Comparison of ENCODE assay signal across 8 cellular contexts in genomic region chr12:62785941-62786559, GRCh38.
DNase-seq lines count a peak whose midpoint lies in the region; ATAC-seq and TF ChIP-seq lines count a peak whose summit lies in the region.

No MANE protein-coding gene starts in this region.

- H3K36me3 ChIP-seq in CD4-positive, CD25-positive, alpha-beta regulatory T cell (ENCODE audit: control insufficient read depth, insufficient read depth, low read length), result no peaks in the 10 kb centered on the region
- H3K36me3 ChIP-seq in MG63 (no peaks in the 10 kb centered on the region), right lobe of liver (no peaks in the 10 kb centered on the region)

- H3K9me3 Mint-ChIP-seq in CD4-positive, CD25-positive, alpha-beta regulatory T cell, result no peaks in the 10 kb centered on the region
- H3K9me3 Mint-ChIP-seq in brain, result no peaks in the 10 kb centered on the region

- peaks cover 9% of the 10 kb centered on the region for H3K27me3 Mint-ChIP-seq in CD4-positive, CD25-positive, alpha-beta regulatory T cell
- H3K27me3 Mint-ChIP-seq in brain, result no peaks in the 10 kb centered on the region

- H3K9me3 ChIP-seq in CD4-positive, CD25-positive, alpha-beta regulatory T cell (ENCODE audit: control insufficient read depth in 2 of 2, low read length in 2 of 2), result no peaks in the 10 kb centered on the region
- H3K9me3 ChIP-seq in MG63 (no peaks in the 10 kb centered on the region), right lobe of liver (no peaks in the 10 kb centered on the region)

- H3K27ac Mint-ChIP-seq in CD4-positive, CD25-positive, alpha-beta regulatory T cell, result peak overlapping the region in 2 of 3 donors; percentile 65 to 70
- H3K27ac Mint-ChIP-seq in brain, result peak overlapping the region in 4 of 5 experiments; percentile 51 to 91 (median 71)

- peak in 1 of 2 donors; percentile 51 for ATAC-seq in CD4-positive, CD25-positive, alpha-beta regulatory T cell (ENCODE audit: low read depth in 2 of 2)
- peak; percentile 36 to 80 (median 66) for ATAC-seq in right lobe of liver
- no peak for ATAC-seq in HG03025 (IDR thresholded peaks at IDR 0.05; ENCODE audit: low FRiP score, unreplicated experiment)
- no peak for ATAC-seq in HG02840 (IDR thresholded peaks at IDR 0.05; ENCODE audit: low FRiP score, unreplicated experiment)

- H3K4me1 Mint-ChIP-seq in CD4-positive, CD25-positive, alpha-beta regulatory T cell, result peaks cover 0 to 5% (median 2%) of the 10 kb centered on the region in 4 donors
- peaks cover 59% of the 10 kb centered on the region for H3K4me1 Mint-ChIP-seq in brain

- H3K4me1 ChIP-seq in CD4-positive, CD25-positive, alpha-beta regulatory T cell (ENCODE audit: control insufficient read depth, insufficient read depth, low read length, poor library complexity, severe bottlenecking), result no peaks in the 10 kb centered on the region
- H3K4me1 ChIP-seq in right lobe of liver, result peaks cover 0 to 8% (median 0%) of the 10 kb centered on the region in 4 donors

- intact Hi-C loops in right lobe of liver (cut with DNase I), result no loop called here

- no peak overlapping the region for H3K4me3 ChIP-seq in CD4-positive, CD25-positive, alpha-beta regulatory T cell (ENCODE audit: low read depth, low read length)
- H3K4me3 ChIP-seq in MG63, result no peak overlapping the region
- H3K4me3 ChIP-seq in right lobe of liver, result no peak overlapping the region

- no peaks in the 10 kb centered on the region for H3K27me3 ChIP-seq in CD4-positive, CD25-positive, alpha-beta regulatory T cell (ENCODE audit: control insufficient read depth, insufficient read depth, low read length)
- H3K27me3 ChIP-seq in MG63 (no peaks in the 10 kb centered on the region), right lobe of liver (no peaks in the 10 kb centered on the region)

- peak in 1 of 3 donors; percentile 45 for DNase-seq in CD4-positive, CD25-positive, alpha-beta regulatory T cell
- peak; percentile 96 for DNase-seq in MG63
- peak in 1 of 3 donors; percentile 42 for DNase-seq in right lobe of liver
- no peak for DNase-seq in NCI-H446 (lab: John Stamatoyannopoulos, UW)
- no peak for DNase-seq in activated naive CD4-positive, alpha-beta T cell treated with Interleukin-2 at 50 U/mL for 16 hours

- no peak for TF ChIP-seq POLR2A in right lobe of liver (IDR thresholded peaks at IDR 0.05)

- TF ChIP-seq CTCF in brain (conservative IDR thresholded peaks at IDR 0.05) (no peak), right lobe of liver (IDR thresholded peaks at IDR 0.05) (no peak)

- no peak overlapping the region for H3K4me3 Mint-ChIP-seq in CD4-positive, CD25-positive, alpha-beta regulatory T cell
- peak overlapping the region in 1 of 5 experiments; percentile 38 for H3K4me3 Mint-ChIP-seq in brain

- H3K27ac ChIP-seq in CD4-positive, CD25-positive, alpha-beta regulatory T cell (ENCODE audit: insufficient read depth, low read length, poor library complexity, severe bottlenecking), result no peak overlapping the region
- H3K27ac ChIP-seq in right lobe of liver, result peak overlapping the region; percentile 19 to 63 (median 37)

- WGBS in right lobe of liver (ENCODE audit: insufficient coverage, low coverage, low lambda C conversion rate, missing lambda C conversion rate), result 55% methylated on average over 2 of the region's 8 CpGs

- H3K36me3 Mint-ChIP-seq in CD4-positive, CD25-positive, alpha-beta regulatory T cell, result no peaks in the 10 kb centered on the region
- no peaks in the 10 kb centered on the region for H3K36me3 Mint-ChIP-seq in brain

Comparison
In these comparisons a context has a peak if more than half of its experiments do, and no peak if none do; other contexts are left out.
1. ATAC-seq: peak in right lobe of liver (4 of 4); none in HG03025 (single experiment) and HG02840 (single experiment).